ENCODE assay signal across 27 cellular contexts in genomic region chr19:50490991-50491472, GRCh38. TPM values are rescaled to one million over a fixed set of nuclear protein-coding genes. Genes with fewer than 3 reads are reported as not detected.
DNase-seq lines count a peak whose midpoint lies in the region; ATAC-seq, FAIRE-seq and TF ChIP-seq lines count a peak whose summit lies in the region.
"Had no signal": no experiment of that assay in that cellular context is flagged by ENCODE, and none has a peak within 500 bp of the region (broad histone marks: within the 10 kb centered on the region; RNA-seq: fewer than 3 reads in every experiment).

No MANE protein-coding gene starts in this region.

- H3K36me3 Mint-ChIP-seq in nephron progenitor cell (ENCODE audit: low read depth), result peaks cover 40% of the 10 kb centered on the region

- peak overlapping the region; percentile 51 for H3K4me3 Mint-ChIP-seq in nephron progenitor cell
- H3K4me3 Mint-ChIP-seq: activated naive CD4-positive, alpha-beta T cell treated with anti-CD3 and anti-CD28 coated beads for 36 hours; GM23338 had no signal

- H4K5ac ChIP-seq in H1 (ENCODE audit: insufficient read length, low read depth, low read length), result no peak overlapping the region

- H3K27me3 ChIP-seq in cardiac muscle cell, result no peaks in the 10 kb centered on the region
- peaks cover 0 to 4% (median 0%) of the 10 kb centered on the region in 7 donors for H3K27me3 ChIP-seq in heart right ventricle
- H3K27me3 ChIP-seq in H1 (replicated peaks in 1 of 4; ENCODE audit: control insufficient read depth in 3 of 4, extremely low read depth in 1 of 4, insufficient read depth in 3 of 4, low read length in 3 of 4), result peaks cover 10 to 72% (median 56%) of the 10 kb centered on the region in 4 experiments
- no peaks in the 10 kb centered on the region for H3K27me3 ChIP-seq in upper lobe of right lung

- CTCF ChIA-PET in H1 (lab: Charles Lee; ENCODE audit: partially characterized antibody), result interaction anchor here (0.6 to 2.2 kb wide), 6 partner anchors 12 to 259 kb away, joined by 3 to 7 read pairs (median 6); no protein-coding TSS in a partner anchor

- no peak for ATAC-seq in heart right ventricle
- no peak for ATAC-seq in upper lobe of right lung
- no peak for ATAC-seq in GM19463 (IDR thresholded peaks at IDR 0.05; ENCODE audit: unreplicated experiment)
- ATAC-seq: foreskin keratinocyte, GM23338, left colon, sciatic nerve had no signal

- no peak overlapping the region for H2BK12ac ChIP-seq in H1 (ENCODE audit: low read depth, low read length)

- TF ChIP-seq RAD21 in H1 (IDR thresholded peaks at IDR 0.05 in 1 of 2, conservative IDR thresholded peaks at IDR 0.05 in 1 of 2; ENCODE audit: low read depth in 2 of 2, low read length in 2 of 2), result no peak

- H4K91ac ChIP-seq in H1 (replicated peaks; ENCODE audit: insufficient read length, low read length), result no peak overlapping the region

- POLR2A ChIA-PET in H1 (lab: Charles Lee; ENCODE audit: partially characterized antibody), result interaction anchor here (1.2 to 2.7 kb wide), 3 partner anchors 9 to 15 kb away, joined by 3 to 12 read pairs (median 7); partner anchors contain the start of genes EMC10 and GARIN5A

- H2BK5ac ChIP-seq in H1 (ENCODE audit: low read depth, low read length), result no peak overlapping the region

- H3K27ac ChIP-seq in cardiac muscle cell (peak overlapping the region; percentile 81), heart right ventricle (no peak overlapping the region), H1 (ENCODE audit: low read depth, low read length) (no peak overlapping the region), upper lobe of right lung (no peak overlapping the region)
- H3K27ac ChIP-seq: foreskin keratinocyte, uterus, VCaP had no signal

- H3K36me3 ChIP-seq in cardiac muscle cell, result peaks cover 22% of the 10 kb centered on the region
- H3K36me3 ChIP-seq in heart right ventricle, result peaks cover 0 to 9% (median 0%) of the 10 kb centered on the region in 9 donors
- 0 out of 8 replicates have a peak, but pooled peaks cover 0 to 3% (median 0%) of the 10 kb centered on the region in 4 experiments for H3K36me3 ChIP-seq in H1 (ENCODE audit: control insufficient read depth in 2 of 4, insufficient read depth in 4 of 4, low read length in 3 of 4)
- H3K36me3 ChIP-seq in upper lobe of right lung, result no peaks in the 10 kb centered on the region
- H3K36me3 ChIP-seq: uterus had no signal

- no peak overlapping the region for H2BK120ac ChIP-seq in H1 (replicated peaks; ENCODE audit: low read depth, low read length)

- peak overlapping the region; percentile 40 to 63; a peak in 2 of 4 replicates for H3K4me2 ChIP-seq in H1 (ENCODE audit: insufficient read depth in 1 of 2, low read depth in 2 of 2, low read length in 2 of 2)

- H3K79me1 ChIP-seq in H1 (ENCODE audit: low read depth, low read length), result no peaks in the 10 kb centered on the region

- H3K23ac ChIP-seq in H1 (ENCODE audit: insufficient read length), result no peak overlapping the region

- H3K18ac ChIP-seq in H1 (ENCODE audit: extremely low read depth, low read length), result no peak overlapping the region

- no peak overlapping the region for H2AFZ ChIP-seq in H1 (ENCODE audit: low read length)
- H2AFZ ChIP-seq: GM23338 had no signal

- no peak overlapping the region for H3K9ac ChIP-seq in H1 (replicated peaks in 1 of 4; ENCODE audit: extremely low read depth in 1 of 4, low read depth in 3 of 4, low read length in 3 of 4)

- peaks cover 3% of the 10 kb centered on the region; the same call in 1 of the 2 replicates for H3K23me2 ChIP-seq in H1 (ENCODE audit: low read depth, low read length)

- H3K56ac ChIP-seq in H1 (replicated peaks; ENCODE audit: insufficient read length, low read depth, low read length), result no peak overlapping the region

- H4K20me1 ChIP-seq in H1 (replicated peaks in 1 of 2; ENCODE audit: control insufficient read depth in 1 of 2, insufficient read depth in 2 of 2, low read length in 2 of 2), result no peaks in the 10 kb centered on the region

- H4K8ac ChIP-seq in H1 (ENCODE audit: extremely low read depth, insufficient read depth, low read length), result no peak overlapping the region

- no peak overlapping the region for H2BK15ac ChIP-seq in H1 (ENCODE audit: low read length)

- peaks cover 10% of the 10 kb centered on the region for H3K4me1 ChIP-seq in cardiac muscle cell (ENCODE audit: low read depth)
- H3K4me1 ChIP-seq in heart right ventricle, result peaks cover 0 to 18% (median 0%) of the 10 kb centered on the region in 9 donors
- peaks cover 0 to 17% (median 9%) of the 10 kb centered on the region in 4 experiments; a peak in 5 of 7 replicates for H3K4me1 ChIP-seq in H1 (replicated peaks in 1 of 4; ENCODE audit: control insufficient read depth in 3 of 4, insufficient read depth in 4 of 4, low read length in 3 of 4)
- H3K4me1 ChIP-seq in upper lobe of right lung, result no peaks in the 10 kb centered on the region
- H3K4me1 ChIP-seq: foreskin keratinocyte, uterus had no signal

- peaks cover 46% of the 10 kb centered on the region for H3K4me1 Mint-ChIP-seq in nephron progenitor cell
- H3K4me1 Mint-ChIP-seq: GM23338 had no signal

- H3K79me2 ChIP-seq in H1 (ENCODE audit: control insufficient read depth in 1 of 2, insufficient read depth in 2 of 2, low read length in 2 of 2), result no peaks in the 10 kb centered on the region

- H2AK5ac ChIP-seq in H1 (ENCODE audit: low read depth, low read length), result peak overlapping the region; percentile 18; the same call in 1 of the 2 replicates

- DNase-seq in cardiac muscle cell (ENCODE audit: low read depth in 1 of 2, low spot score in 1 of 2) (no peak), heart right ventricle (no peak), H1 (ENCODE audit: low read depth in 1 of 2, low spot score in 2 of 2) (no peak), nephron progenitor cell (no peak), upper lobe of right lung (peak; percentile 57)
- DNase-seq in activated naive CD4-positive, alpha-beta T cell treated with anti-CD3 and anti-CD28 coated beads, Interleukin-2, amount 50 U/mL, for 16 hours, result no peak
- no peak for DNase-seq in effector CD8-positive, alpha-beta T cell (lab: John Stamatoyannopoulos, UW)
- DNase-seq: activated CD4-positive, alpha-beta T cell treated with anti-CD3 and anti-CD28 coated beads, Interleukin-2, amount 50 U/mL, for 4 hours; activated naive CD4-positive, alpha-beta T cell treated with anti-CD3 and anti-CD28 coated beads for 36 hours; DMS 273 treated with DMSO at 0.1 percent for 48 hours; foreskin keratinocyte; left colon; mucosa of descending colon; NCI-H1105; NCI-H524 treated with DMSO at 0.1 percent for 48 hours; uterus had no signal

- H3K9me3 ChIP-seq in cardiac muscle cell (ENCODE audit: low read depth), result no peaks in the 10 kb centered on the region
- peaks cover 0 to 9% (median 0%) of the 10 kb centered on the region in 11 donors for H3K9me3 ChIP-seq in heart right ventricle
- H3K9me3 ChIP-seq in H1 (ENCODE audit: insufficient read depth in 2 of 2, low read depth in 1 of 2, low read length in 1 of 2), result peaks cover 8% of the 10 kb centered on the region in 2 experiments
- H3K9me3 ChIP-seq in upper lobe of right lung, result no peaks in the 10 kb centered on the region
- H3K9me3 ChIP-seq: mucosa of descending colon, uterus had no signal

- TF ChIP-seq POLR2A in H1 (IDR thresholded peaks at IDR 0.05; ENCODE audit: control extremely low read depth in 1 of 2, low read depth in 2 of 2, low read length in 2 of 2), result no peak

- 13 to 21% methylated on average over 23 to 26 of the region's 26 CpGs for WGBS in heart right ventricle, 2 donors
- WGBS in H1 (ENCODE audit: extremely low coverage in 1 of 2, insufficient coverage in 1 of 2, insufficient read length in 1 of 2, insufficient replicate concordance in 2 of 2, low coverage in 1 of 2, low lambda C conversion rate in 2 of 2, missing lambda C conversion rate in 1 of 2), 2 experiments, result 72% methylated on average over 18 of the region's 26 CpGs; no CpG with 5 or more reads in 1 of the 2 experiments

- H3K9me3 Mint-ChIP-seq in nephron progenitor cell, result peaks cover 48% of the 10 kb centered on the region

- FAIRE-seq in H1 (lab: Jason Lieb, UNC), result no peak
- FAIRE-seq: colon, G401.6, GM19239 had no signal

- H3K14ac ChIP-seq in H1 (ENCODE audit: insufficient read length), result no peak overlapping the region

- H3K4ac ChIP-seq in H1 (replicated peaks; ENCODE audit: insufficient read length, low read depth, low read length), result peak overlapping the region; percentile 3

- intact Hi-C loops in heart right ventricle (cut with DNase I) (no loop called here), upper lobe of right lung (cut with DNase I) (no loop called here)

- no peak overlapping the region for H2BK20ac ChIP-seq in H1 (ENCODE audit: low read length)

- H3K4me3 ChIP-seq in cardiac muscle cell (peak overlapping the region; percentile 18), heart right ventricle (no peak overlapping the region), H1 (ENCODE audit: extremely low read depth in 1 of 4, insufficient read depth in 2 of 4, low read depth in 3 of 4, low read length in 4 of 4) (0 out of 8 replicates have a peak overlapping the region, but pooled peaks of 1 of the 4 experiments have one; percentile 19), upper lobe of right lung (no peak overlapping the region)
- H3K4me3 ChIP-seq: GM23338, mucosa of descending colon, uterus had no signal

- TF ChIP-seq EP300 in H1 (IDR thresholded peaks at IDR 0.05; ENCODE audit: borderline replicate concordance in 1 of 2, low read depth in 2 of 2, low read length in 2 of 2), result no peak

- peak overlapping the region; percentile 68 for H3K27ac Mint-ChIP-seq in nephron progenitor cell
- H3K27ac Mint-ChIP-seq: activated naive CD4-positive, alpha-beta T cell treated with anti-CD3 and anti-CD28 coated beads for 36 hours; GM23338 had no signal

- no peaks in the 10 kb centered on the region for H3K27me3 Mint-ChIP-seq in nephron progenitor cell (ENCODE audit: low read depth, poor library complexity)

- TF ChIP-seq CTCF in cardiac muscle cell (IDR thresholded peaks at IDR 0.05; ENCODE audit: low read depth, low read length) (no peak), heart right ventricle (IDR thresholded peaks at IDR 0.05) (no peak), H1 (IDR thresholded peaks at IDR 0.05; ENCODE audit: control extremely low read depth in 1 of 3, insufficient read depth in 1 of 3, low read depth in 1 of 3, low read length in 3 of 3) (no peak), nephron progenitor cell (IDR thresholded peaks at IDR 0.05) (no peak), upper lobe of right lung (IDR thresholded peaks at IDR 0.05) (no peak)

RNA-seq across cellular contexts. Expression of gene GARIN5A, which starts 14.4 kb away (rescaled TPM):
- total RNA-seq in cardiac muscle cell, result 7.7 and 9.4 TPM in 2 replicates
- polyA plus RNA-seq in cardiac muscle cell, result 4.8 and 9.3 TPM in 2 replicates
- 1 to 10 TPM; 1.2 to 4.3 (median 2.0) TPM for total RNA-seq in heart right ventricle
- polyA plus RNA-seq in heart right ventricle, result 1 to 10 TPM; 1.5 to 1.8 TPM
- 8.1 and 9.1 TPM in 2 replicates for total RNA-seq in H1 (2021; fragmentation: NEBNext Ultra II Directional; extraction: Animal tissue kit (Norgen Biotek cat#: 25700))
- polyA plus RNA-seq in H1 (2011; rRNA removed), result 18.5 and 31.5 TPM in 2 replicates
- 17.2 TPM for polyA plus RNA-seq in H1 (2011; cell fraction: cytosol; rRNA removed)
- polyA plus RNA-seq in H1 (2011; cell fraction: nucleus; rRNA removed), result 18.7 TPM
- 6.0 to 10.7 TPM (median 8.0 TPM) in 4 replicates for polyA plus RNA-seq in H1 (2012, experiment 1 of 2)
- 10.8 TPM for polyA plus RNA-seq in H1 (2012, experiment 2 of 2)
- polyA plus RNA-seq in H1 (2013, experiment 1 of 2), result 10.7 TPM
- polyA plus RNA-seq in H1 (2013, experiment 2 of 2), result 10.1 TPM
- 1.7 and 2.5 TPM in 2 replicates for polyA minus RNA-seq in H1 (2011; rRNA and poly(A)+ RNA removed)
- 5.8 TPM for polyA minus RNA-seq in H1 (2011; cell fraction: cytosol; rRNA and poly(A)+ RNA removed)
- 4.2 TPM for polyA minus RNA-seq in H1 (2011; cell fraction: nucleus; rRNA and poly(A)+ RNA removed)
- 3.8 TPM for total RNA-seq in upper lobe of right lung
- total RNA-seq: subcutaneous adipose tissue had no signal

RNA-seq across cellular contexts. Expression of gene EMC10, which starts 14.7 kb away (rescaled TPM):
- total RNA-seq in cardiac muscle cell, result 308 and 370 TPM in 2 replicates
- 280 and 382 TPM in 2 replicates for polyA plus RNA-seq in cardiac muscle cell
- total RNA-seq in heart right ventricle, result 100 to 1,000 TPM in 3 of 10 donors, 10 to 100 TPM in 7; 73.6 to 152 (median 88.9) TPM
- 100 to 1,000 TPM in 1 of 2 donors, 10 to 100 TPM in 1; 84.3 to 113 TPM for polyA plus RNA-seq in heart right ventricle
- 103 and 105 TPM in 2 replicates for total RNA-seq in H1 (2021; fragmentation: NEBNext Ultra II Directional; extraction: Animal tissue kit (Norgen Biotek cat#: 25700))
- polyA plus RNA-seq in H1 (2011; rRNA removed), result 77.6 and 107 TPM in 2 replicates
- polyA plus RNA-seq in H1 (2011; cell fraction: cytosol; rRNA removed), result 75.9 TPM
- polyA plus RNA-seq in H1 (2011; cell fraction: nucleus; rRNA removed), result 70.6 TPM
- polyA plus RNA-seq in H1 (2012, experiment 1 of 2), result 56.1 to 88.6 TPM (median 80.3 TPM) in 4 replicates
- 93.7 TPM for polyA plus RNA-seq in H1 (2012, experiment 2 of 2)
- 103 TPM for polyA plus RNA-seq in H1 (2013, experiment 1 of 2)
- 124 TPM for polyA plus RNA-seq in H1 (2013, experiment 2 of 2)
- 12.5 and 15.9 TPM in 2 replicates for polyA minus RNA-seq in H1 (2011; rRNA and poly(A)+ RNA removed)
- 45.6 TPM for polyA minus RNA-seq in H1 (2011; cell fraction: cytosol; rRNA and poly(A)+ RNA removed)
- polyA minus RNA-seq in H1 (2011; cell fraction: nucleus; rRNA and poly(A)+ RNA removed), result 21.1 TPM
- 103 TPM for total RNA-seq in upper lobe of right lung

RNA-seq across cellular contexts. Expression of gene JOSD2, which starts 20.0 kb away (rescaled TPM):
- total RNA-seq in cardiac muscle cell, result 21.4 and 25.4 TPM in 2 replicates
- 29.5 and 44.8 TPM in 2 replicates for polyA plus RNA-seq in cardiac muscle cell
- 10 to 100 TPM; 13.3 to 42.3 (median 25.2) TPM for total RNA-seq in heart right ventricle
- polyA plus RNA-seq in heart right ventricle, result 10 to 100 TPM; 64.0 to 69.6 TPM
- 1.9 and 3.6 TPM in 2 replicates for total RNA-seq in H1 (2021; fragmentation: NEBNext Ultra II Directional; extraction: Animal tissue kit (Norgen Biotek cat#: 25700))
- 5.6 and 6.6 TPM in 2 replicates for polyA plus RNA-seq in H1 (2011; rRNA removed)
- polyA plus RNA-seq in H1 (2011; cell fraction: cytosol; rRNA removed), result 5.1 TPM
- polyA plus RNA-seq in H1 (2011; cell fraction: nucleus; rRNA removed), result 3.1 TPM
- polyA plus RNA-seq in H1 (2012, experiment 1 of 2), result 3.2 to 5.8 TPM (median 4.1 TPM) in 4 replicates
- 6.1 TPM for polyA plus RNA-seq in H1 (2012, experiment 2 of 2)
- polyA plus RNA-seq in H1 (2013, experiment 1 of 2), result 1.4 TPM
- 2.0 TPM for polyA plus RNA-seq in H1 (2013, experiment 2 of 2)
- 0.22 and 0.24 TPM in 2 replicates for polyA minus RNA-seq in H1 (2011; rRNA and poly(A)+ RNA removed)
- 3.0 TPM for polyA minus RNA-seq in H1 (2011; cell fraction: cytosol; rRNA and poly(A)+ RNA removed)
- 3.1 TPM for polyA minus RNA-seq in H1 (2011; cell fraction: nucleus; rRNA and poly(A)+ RNA removed)
- 34.7 TPM for total RNA-seq in upper lobe of right lung

RNA-seq across cellular contexts. Expression of gene ASPDH, which starts 22.7 kb away (rescaled TPM):
- not detected in 2 replicates for total RNA-seq in cardiac muscle cell
- not detected in 2 replicates for polyA plus RNA-seq in cardiac muscle cell
- total RNA-seq in heart right ventricle, result not detected
- not detected for polyA plus RNA-seq in heart right ventricle
- not detected in 2 replicates for total RNA-seq in H1 (2021; fragmentation: NEBNext Ultra II Directional; extraction: Animal tissue kit (Norgen Biotek cat#: 25700))
- polyA plus RNA-seq in H1 (2011; rRNA removed), result not detected in 2 replicates
- polyA plus RNA-seq in H1 (2011; cell fraction: cytosol; rRNA removed), result 0.21 TPM
- not detected for polyA plus RNA-seq in H1 (2011; cell fraction: nucleus; rRNA removed)
- 0.34 TPM in 1 of 4 replicates, not detected in the others for polyA plus RNA-seq in H1 (2012, experiment 1 of 2)
- not detected for polyA plus RNA-seq in H1 (2012, experiment 2 of 2)
- not detected for polyA plus RNA-seq in H1 (2013, experiment 1 of 2)
- not detected for polyA plus RNA-seq in H1 (2013, experiment 2 of 2)
- not detected in 2 replicates for polyA minus RNA-seq in H1 (2011; rRNA and poly(A)+ RNA removed)
- not detected for polyA minus RNA-seq in H1 (2011; cell fraction: cytosol; rRNA and poly(A)+ RNA removed)
- not detected for polyA minus RNA-seq in H1 (2011; cell fraction: nucleus; rRNA and poly(A)+ RNA removed)
- total RNA-seq in upper lobe of right lung, result not detected
- total RNA-seq: activated naive CD4-positive, alpha-beta T cell treated with anti-CD3 and anti-CD28 coated beads for 36 hours; foreskin keratinocyte; GM23338; left colon; mucosa of descending colon; osteoblast; sciatic nerve; subcutaneous adipose tissue; T-helper 1 cell treated with Interleukin-12 subunit alpha and Interleukin-12 subunit beta and Interleukin-4 antibody, amounts not matched to agents 30 ng/mL and 1 ng/mL, for 36 hours; uterus had no signal
- polyA plus RNA-seq: foreskin keratinocyte, GM23338 had no signal

RNA-seq across cellular contexts. Expression of gene MYBPC2, which starts 58.3 kb away (rescaled TPM):
- total RNA-seq in cardiac muscle cell (0.04 and 0.18 TPM in 2 replicates), heart right ventricle (under 1 TPM in 2 of 10 donors, not detected in 8; 0.13 to 0.35 TPM), upper lobe of right lung (0.12 TPM)
- polyA plus RNA-seq in cardiac muscle cell (0.30 and 0.31 TPM in 2 replicates), heart right ventricle (under 1 TPM in 1 of 2 donors, not detected in 1; 0.01 TPM), H1 (2011; rRNA removed) (1.8 and 2.7 TPM in 2 replicates)
- 3.1 and 4.1 TPM in 2 replicates for total RNA-seq in H1 (2021; fragmentation: NEBNext Ultra II Directional; extraction: Animal tissue kit (Norgen Biotek cat#: 25700))
- 3.3 TPM for polyA plus RNA-seq in H1 (2011; cell fraction: cytosol; rRNA removed)
- 8.8 TPM for polyA plus RNA-seq in H1 (2011; cell fraction: nucleus; rRNA removed)
- polyA plus RNA-seq in H1 (2012, experiment 1 of 2), result 1.9 to 7.3 TPM (median 5.3 TPM) in 4 replicates
- 1.5 TPM for polyA plus RNA-seq in H1 (2012, experiment 2 of 2)
- 2.8 TPM for polyA plus RNA-seq in H1 (2013, experiment 1 of 2)
- 3.1 TPM for polyA plus RNA-seq in H1 (2013, experiment 2 of 2)
- 2.0 and 2.5 TPM in 2 replicates for polyA minus RNA-seq in H1 (2011; rRNA and poly(A)+ RNA removed)
- 1.3 TPM for polyA minus RNA-seq in H1 (2011; cell fraction: cytosol; rRNA and poly(A)+ RNA removed)
- 2.8 TPM for polyA minus RNA-seq in H1 (2011; cell fraction: nucleus; rRNA and poly(A)+ RNA removed)
- total RNA-seq: A673, foreskin keratinocyte, osteoblast, sciatic nerve, subcutaneous adipose tissue had no signal
- polyA plus RNA-seq: foreskin keratinocyte had no signal
